24 cellular contexts compared by ENCODE assay signal in genomic region chr14:94906991-94907587, GRCh38.
"Had no signal": no experiment of that assay in that cellular context is flagged by ENCODE, and none has a peak within 500 bp of the region (broad histone marks: within the 10 kb centered on the region; RNA-seq: fewer than 3 reads in every experiment).

No MANE protein-coding gene starts in this region.

- H3K9me3 ChIP-seq: adrenal gland, mucosa of descending colon, neutrophil, testis, transverse colon had no signal

- ATAC-seq: left lobe of liver; mucosa of descending colon; natural killer cell treated with Interleukin-12 subunit alpha and Interleukin-12 subunit beta and Interleukin-15 and Interleukin-18, amount 100 ng/mL, for 72 hours had no signal

- H3K4me3 ChIP-seq: adrenal gland, esophagus muscularis mucosa, lung, mucosa of descending colon, transverse colon had no signal

- DNase-seq: activated CD4-positive, alpha-beta T cell treated with anti-CD3 and anti-CD28 coated beads for 4 hours; activated CD4-positive, alpha-beta T cell treated with anti-CD3 and anti-CD28 coated beads, Interleukin-2, amount 50 U/mL, for 4 hours; activated CD4-positive, CD25-positive, alpha-beta regulatory T cell; activated effector memory CD4-positive, alpha-beta T cell treated with Interleukin-2 at 50 U/mL for 16 hours; activated naive CD4-positive, alpha-beta T cell treated with Interleukin-2 at 50 U/mL for 16 hours; adrenal gland; brain microvascular endothelial cell; caudate nucleus; foreskin melanocyte; kidney glomerular epithelial cell; mucosa of descending colon; stimulated activated CD4-positive, alpha-beta T cell treated with anti-CD3 and anti-CD28 coated beads, Interleukin-2, amount 100 ng/mL, for 48 hours; stimulated activated naive CD4-positive, alpha-beta T cell treated with Interleukin-2 at 50 U/mL for 16 hours; T-helper 1 cell; transverse colon had no signal

- H3K36me3 ChIP-seq: adrenal gland, brain microvascular endothelial cell, esophagus muscularis mucosa, neutrophil, transverse colon had no signal

- H3K27ac ChIP-seq: adrenal gland, brain microvascular endothelial cell, esophagus muscularis mucosa, neutrophil, testis, transverse colon had no signal

- H3K4me3 Mint-ChIP-seq: activated naive CD8-positive, alpha-beta T cell; dendritic cell treated with granulocyte-macrophage colony-stimulating factor and Interleukin-4, amounts not matched to agents 40 ng/mL and 50 ng/mL, for 4 days; natural killer cell treated with Interleukin-12 subunit alpha and Interleukin-12 subunit beta and Interleukin-15 and Interleukin-18, amount 100 ng/mL, for 72 hours; T-helper 2 cell treated with Interferon-gamma antibody and Interleukin-4, amounts not matched to agents 5 μg/mL and 100 μg/mL, for 36 hours had no signal

- H3K27ac Mint-ChIP-seq: activated naive CD8-positive, alpha-beta T cell; dendritic cell treated with granulocyte-macrophage colony-stimulating factor and Interleukin-4, amounts not matched to agents 40 ng/mL and 50 ng/mL, for 4 days; natural killer cell treated with Interleukin-12 subunit alpha and Interleukin-12 subunit beta and Interleukin-15 and Interleukin-18, amount 100 ng/mL, for 72 hours; T-helper 2 cell treated with Interferon-gamma antibody and Interleukin-4, amounts not matched to agents 5 μg/mL and 100 μg/mL, for 36 hours had no signal

- H3K27me3 ChIP-seq: adrenal gland, brain microvascular endothelial cell, testis, transverse colon had no signal

- H3K4me1 ChIP-seq: adrenal gland, testis, transverse colon had no signal

- H3K9me3 Mint-ChIP-seq: dendritic cell treated with granulocyte-macrophage colony-stimulating factor and Interleukin-4, amounts not matched to agents 40 ng/mL and 50 ng/mL, for 4 days; natural killer cell treated with Interleukin-12 subunit alpha and Interleukin-12 subunit beta and Interleukin-15 and Interleukin-18, amount 100 ng/mL, for 72 hours; T-helper 2 cell treated with Interferon-gamma antibody and Interleukin-4, amounts not matched to agents 5 μg/mL and 100 μg/mL, for 36 hours had no signal
